In genomic region chr21:45704311-45705108, GRCh38 we compare ENCODE assay signal across 1 cellular context.
A peak's percentile ranks its signal among the peaks of the same experiment; 100 is the strongest.
TF ChIP-seq lines count a peak whose summit lies in the region.

No MANE protein-coding gene starts in this region.

TF ChIP-seq in SK-N-SH treated with all-trans-retinoic acid at 6 μM for 48 hours, 23 proteins besides CTCF, POLR2A, EP300 and RAD21 (continued from another document):
- TF ChIP-seq, protein P1, sequence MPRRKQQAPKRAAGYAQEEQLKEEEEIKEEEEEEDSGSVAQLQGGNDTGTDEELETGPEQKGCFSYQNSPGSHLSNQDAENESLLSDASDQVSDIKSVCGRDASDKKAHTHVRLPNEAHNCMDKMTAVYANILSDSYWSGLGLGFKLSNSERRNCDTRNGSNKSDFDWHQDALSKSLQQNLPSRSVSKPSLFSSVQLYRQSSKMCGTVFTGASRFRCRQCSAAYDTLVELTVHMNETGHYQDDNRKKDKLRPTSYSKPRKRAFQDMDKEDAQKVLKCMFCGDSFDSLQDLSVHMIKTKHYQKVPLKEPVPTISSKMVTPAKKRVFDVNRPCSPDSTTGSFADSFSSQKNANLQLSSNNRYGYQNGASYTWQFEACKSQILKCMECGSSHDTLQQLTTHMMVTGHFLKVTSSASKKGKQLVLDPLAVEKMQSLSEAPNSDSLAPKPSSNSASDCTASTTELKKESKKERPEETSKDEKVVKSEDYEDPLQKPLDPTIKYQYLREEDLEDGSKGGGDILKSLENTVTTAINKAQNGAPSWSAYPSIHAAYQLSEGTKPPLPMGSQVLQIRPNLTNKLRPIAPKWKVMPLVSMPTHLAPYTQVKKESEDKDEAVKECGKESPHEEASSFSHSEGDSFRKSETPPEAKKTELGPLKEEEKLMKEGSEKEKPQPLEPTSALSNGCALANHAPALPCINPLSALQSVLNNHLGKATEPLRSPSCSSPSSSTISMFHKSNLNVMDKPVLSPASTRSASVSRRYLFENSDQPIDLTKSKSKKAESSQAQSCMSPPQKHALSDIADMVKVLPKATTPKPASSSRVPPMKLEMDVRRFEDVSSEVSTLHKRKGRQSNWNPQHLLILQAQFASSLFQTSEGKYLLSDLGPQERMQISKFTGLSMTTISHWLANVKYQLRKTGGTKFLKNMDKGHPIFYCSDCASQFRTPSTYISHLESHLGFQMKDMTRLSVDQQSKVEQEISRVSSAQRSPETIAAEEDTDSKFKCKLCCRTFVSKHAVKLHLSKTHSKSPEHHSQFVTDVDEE (CRISPR knock-in tag; IDR thresholded peaks at IDR 0.05) = peak; percentile 73
- TF ChIP-seq, protein P2, sequence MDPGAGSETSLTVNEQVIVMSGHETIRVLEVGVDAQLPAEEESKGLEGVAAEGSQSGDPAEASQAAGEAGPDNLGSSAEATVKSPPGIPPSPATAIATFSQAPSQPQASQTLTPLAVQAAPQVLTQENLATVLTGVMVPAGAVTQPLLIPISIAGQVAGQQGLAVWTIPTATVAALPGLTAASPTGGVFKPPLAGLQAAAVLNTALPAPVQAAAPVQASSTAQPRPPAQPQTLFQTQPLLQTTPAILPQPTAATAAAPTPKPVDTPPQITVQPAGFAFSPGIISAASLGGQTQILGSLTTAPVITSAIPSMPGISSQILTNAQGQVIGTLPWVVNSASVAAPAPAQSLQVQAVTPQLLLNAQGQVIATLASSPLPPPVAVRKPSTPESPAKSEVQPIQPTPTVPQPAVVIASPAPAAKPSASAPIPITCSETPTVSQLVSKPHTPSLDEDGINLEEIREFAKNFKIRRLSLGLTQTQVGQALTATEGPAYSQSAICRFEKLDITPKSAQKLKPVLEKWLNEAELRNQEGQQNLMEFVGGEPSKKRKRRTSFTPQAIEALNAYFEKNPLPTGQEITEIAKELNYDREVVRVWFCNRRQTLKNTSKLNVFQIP (CRISPR knock-in tag; IDR thresholded peaks at IDR 0.05; ENCODE audit: borderline replicate concordance, low read depth) = no peak
- peak; percentile 77; the same call in 1 of the 2 replicates for TF ChIP-seq CSDC2 (CRISPR knock-in tag; IDR thresholded peaks at IDR 0.05)
- TF ChIP-seq ESRRG (CRISPR knock-in tag; IDR thresholded peaks at IDR 0.05) = no peak
- TF ChIP-seq ISL1 (CRISPR knock-in tag; IDR thresholded peaks at IDR 0.05) = peak; percentile 83
